Comparison of ENCODE assay signal across 9 cellular contexts in the genomic region with DNA sequence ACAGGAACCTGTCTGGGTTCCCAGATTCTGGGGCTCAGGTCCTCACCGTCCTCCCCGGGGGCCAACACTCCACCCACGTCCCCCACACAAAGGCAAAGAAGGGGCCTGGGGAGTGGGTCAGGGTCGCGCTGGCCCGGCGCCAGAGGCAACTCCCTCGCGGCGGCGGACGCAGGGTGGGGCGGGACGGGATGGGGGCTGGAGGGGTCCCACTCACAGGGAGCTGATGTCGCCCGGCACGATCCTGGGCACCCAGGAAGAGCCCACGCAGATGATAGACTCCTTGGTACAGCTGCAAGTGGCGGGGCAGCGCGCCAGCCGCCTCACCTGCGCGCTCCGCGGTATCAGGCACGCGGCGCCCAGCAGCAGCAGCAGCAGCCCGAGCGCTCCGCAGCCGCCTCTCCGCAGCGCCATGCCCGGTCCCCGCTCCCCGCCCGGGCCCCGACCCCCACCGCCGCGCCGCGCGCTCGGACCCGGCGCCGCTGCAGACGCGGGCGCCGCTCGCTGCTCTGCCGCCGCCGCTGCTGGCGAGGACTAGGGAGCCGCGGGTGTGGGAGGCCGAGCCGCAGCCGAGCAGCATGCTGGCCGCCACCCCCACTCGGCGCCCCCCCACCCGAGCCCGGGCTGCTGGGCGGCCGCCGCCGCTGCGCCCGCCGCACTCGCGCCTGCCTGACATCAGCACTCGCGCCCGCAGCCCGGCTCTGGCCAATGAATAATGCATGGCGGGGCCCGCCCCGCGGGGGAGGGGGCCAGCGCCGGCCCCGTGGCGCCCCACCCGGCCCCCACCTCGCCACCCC. TPM values are rescaled to one million over a fixed set of nuclear protein-coding genes. Genes with fewer than 3 reads are reported as not detected.
DNase-seq lines count a peak whose midpoint lies in the region; ATAC-seq and TF ChIP-seq lines count a peak whose summit lies in the region.
"Had no signal": no experiment of that assay in that cellular context is flagged by ENCODE, and none has a peak within 500 bp of the region (broad histone marks: within the 10 kb centered on the region; RNA-seq: fewer than 3 reads in every experiment).

A gene with protein sequence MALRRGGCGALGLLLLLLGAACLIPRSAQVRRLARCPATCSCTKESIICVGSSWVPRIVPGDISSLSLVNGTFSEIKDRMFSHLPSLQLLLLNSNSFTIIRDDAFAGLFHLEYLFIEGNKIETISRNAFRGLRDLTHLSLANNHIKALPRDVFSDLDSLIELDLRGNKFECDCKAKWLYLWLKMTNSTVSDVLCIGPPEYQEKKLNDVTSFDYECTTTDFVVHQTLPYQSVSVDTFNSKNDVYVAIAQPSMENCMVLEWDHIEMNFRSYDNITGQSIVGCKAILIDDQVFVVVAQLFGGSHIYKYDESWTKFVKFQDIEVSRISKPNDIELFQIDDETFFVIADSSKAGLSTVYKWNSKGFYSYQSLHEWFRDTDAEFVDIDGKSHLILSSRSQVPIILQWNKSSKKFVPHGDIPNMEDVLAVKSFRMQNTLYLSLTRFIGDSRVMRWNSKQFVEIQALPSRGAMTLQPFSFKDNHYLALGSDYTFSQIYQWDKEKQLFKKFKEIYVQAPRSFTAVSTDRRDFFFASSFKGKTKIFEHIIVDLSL (minus strand): TSS at position 664 of the 794 bp plus-strand sequence. CDS start 253 bp downstream, at position 411.

- H3K4me1 ChIP-seq in Peyer's patch (peaks cover 0 to 17% (median 0%) of the 10 kb centered on the region in 4 donors), neuron (ENCODE audit: insufficient read depth, low read length) (peaks cover 24% of the 10 kb centered on the region)

- H2AFZ ChIP-seq in neuron (ENCODE audit: low read depth, low read length): peak within 1 kb of the TSS; percentile 74

- H3K36me3 ChIP-seq in Peyer's patch (no peaks in the 10 kb centered on the region), neuron (ENCODE audit: insufficient read depth, low read length) (no peaks in the 10 kb centered on the region)

- peaks cover 0 to 5% (median 0%) of the 10 kb centered on the region in 4 donors for H3K9me3 ChIP-seq in Peyer's patch
- H3K9me3 ChIP-seq in neuron (ENCODE audit: low read length): no peaks in the 10 kb centered on the region

- ATAC-seq in GM19467 (IDR thresholded peaks at IDR 0.05; ENCODE audit: unreplicated experiment): no peak
- no peak for ATAC-seq in GM18519 (IDR thresholded peaks at IDR 0.05; ENCODE audit: low FRiP score, unreplicated experiment)

- H3K27me3 ChIP-seq in Peyer's patch (no peaks in the 10 kb centered on the region), neuron (ENCODE audit: insufficient read depth, low read length) (peaks cover 12% of the 10 kb centered on the region)

- no peak for TF ChIP-seq CTCF in Peyer's patch (IDR thresholded peaks at IDR 0.05)

- DNase-seq in DMS 273 (lab: John Stamatoyannopoulos, UW; ENCODE audit: unreplicated experiment): peak; percentile 47
- DNase-seq in DMS 273 treated with DMSO at 0.1 percent for 48 hours (lab: John Stamatoyannopoulos, UW): no peak
- DNase-seq in Peyer's patch: no peak
- DNase-seq in germinal center (ENCODE audit: low spot score): peak; percentile 21
- no peak for DNase-seq in cerebellar cortex (ENCODE audit: low spot score)

- H3K4me3 ChIP-seq in Peyer's patch (peak within 1 kb of the TSS; percentile 18 to 58 (median 47)), neuron (ENCODE audit: low read length) (peak within 1 kb of the TSS; percentile 61)

- H3K27ac ChIP-seq in Peyer's patch: peak within 1 kb of the TSS in 2 of 4 donors; percentile 55 to 58
- H3K27ac ChIP-seq: 22Rv1 had no signal

- no peak for TF ChIP-seq POLR2A in Peyer's patch (IDR thresholded peaks at IDR 0.05)

RNA-seq across cellular contexts. Expression of the gene that starts here (rescaled TPM):
- total RNA-seq in Peyer's patch: under 1 TPM in 3 of 4 donors, not detected in 1; 0.40 to 0.83 (median 0.66) TPM

Comparison
In these comparisons a context has a peak if more than half of its experiments do, and no peak if none do; other contexts are left out.
1. DNase-seq: peak in DMS 273 (single experiment) and germinal center (single experiment); none in DMS 273 treated with DMSO at 0.1 percent for 48 hours (single experiment), Peyer's patch (0 of 3) and cerebellar cortex (single experiment).